4 cellular contexts compared by ENCODE assay signal in genomic region chr3:184240384-184241140, GRCh38. TPM values are rescaled to one million over a fixed set of nuclear protein-coding genes. Genes with fewer than 3 reads are reported as not detected.
A peak's percentile ranks its signal among the peaks of the same experiment; 100 is the strongest.
DNase-seq lines count a peak whose midpoint lies in the region; ATAC-seq lines count a peak whose summit lies in the region.

No MANE protein-coding gene starts in this region.

- H3K4ac ChIP-seq in mesenchymal stem cell (ENCODE audit: low read depth in 1 of 2, low read length in 2 of 2), result no peak overlapping the region

- H3K14ac ChIP-seq in mesenchymal stem cell (ENCODE audit: low read length in 2 of 2), result no peak overlapping the region

- H3K23ac ChIP-seq in mesenchymal stem cell (ENCODE audit: low read length in 2 of 2), result no peak overlapping the region

- H2AK5ac ChIP-seq in mesenchymal stem cell (ENCODE audit: low read length, severe bottlenecking), result no peak overlapping the region

- no peak overlapping the region for H2BK120ac ChIP-seq in mesenchymal stem cell (ENCODE audit: low read depth, low read length)

- peaks cover 5% of the 10 kb centered on the region for H3K79me1 ChIP-seq in mesenchymal stem cell (replicated peaks; ENCODE audit: low read length, poor library complexity, severe bottlenecking)

- H3K4me2 ChIP-seq in mesenchymal stem cell (ENCODE audit: low read length, poor library complexity, severe bottlenecking), result no peak overlapping the region

- H3K9ac ChIP-seq in mesenchymal stem cell (ENCODE audit: low read length), result no peak overlapping the region

- 86% methylated on average over 3 of the region's 4 CpGs for WGBS in mesenchymal stem cell

- no peak overlapping the region for H2BK15ac ChIP-seq in mesenchymal stem cell (ENCODE audit: low read depth, poor library complexity, severe bottlenecking)

- H3K18ac ChIP-seq in mesenchymal stem cell (ENCODE audit: low read depth in 1 of 2, low read length in 2 of 2), result no peak overlapping the region

- H3K27ac ChIP-seq in mesenchymal stem cell (ENCODE audit: low read length, poor library complexity, severe bottlenecking), result no peak overlapping the region

- intact Hi-C loops in sciatic nerve (cut with DNase I), result no loop called here

- no peak for ATAC-seq in sciatic nerve

- H3K4me1 ChIP-seq in mesenchymal stem cell (ENCODE audit: control insufficient read depth, insufficient read depth, low read depth, low read length), result no peaks in the 10 kb centered on the region

- H3K36me3 ChIP-seq in mesenchymal stem cell (ENCODE audit: control insufficient read depth in 1 of 2, insufficient read depth in 2 of 2, low read depth in 1 of 2, low read length in 2 of 2), result peaks cover 37 to 45% of the 10 kb centered on the region in 2 experiments

- no peak overlapping the region for H2BK12ac ChIP-seq in mesenchymal stem cell (ENCODE audit: low read length in 2 of 2)

- no peak overlapping the region for H2BK5ac ChIP-seq in mesenchymal stem cell (ENCODE audit: low read depth, low read length, poor library complexity, severe bottlenecking)

- no peak overlapping the region for H2AFZ ChIP-seq in mesenchymal stem cell (ENCODE audit: low read depth, low read length)

- H3K4me3 ChIP-seq in mesenchymal stem cell (ENCODE audit: insufficient read depth in 1 of 2, low read depth in 1 of 2, low read length in 2 of 2), result no peak overlapping the region

- H4K91ac ChIP-seq in mesenchymal stem cell (ENCODE audit: low read length), result no peak overlapping the region

- H3K27me3 ChIP-seq in mesenchymal stem cell (ENCODE audit: control insufficient read depth in 1 of 2, insufficient read depth in 1 of 2, low read length in 2 of 2), result peaks cover 8 to 37% of the 10 kb centered on the region in 2 experiments

- no peak overlapping the region for H4K8ac ChIP-seq in mesenchymal stem cell (ENCODE audit: low read length)

- no peaks in the 10 kb centered on the region for H3K9me3 ChIP-seq in mesenchymal stem cell (ENCODE audit: control insufficient read depth, low read length)

- DNase-seq in DMS53 (lab: John Stamatoyannopoulos, UW), result peak; percentile 14
- no peak for DNase-seq in DMS53 treated with DMSO at 0.1 percent for 48 hours (lab: John Stamatoyannopoulos, UW; ENCODE audit: unreplicated experiment)
- DNase-seq in mesenchymal stem cell, result peak; percentile 36
- DNase-seq in sciatic nerve (ENCODE audit: low spot score), result no peak

RNA-seq across cellular contexts. Expression of gene ALG3, which starts 8.2 kb away (rescaled TPM):
- 61.9 TPM for polyA plus RNA-seq in mesenchymal stem cell (2013, experiment 1 of 2)
- polyA plus RNA-seq in mesenchymal stem cell (2013, experiment 2 of 2), result 62.1 TPM
- total RNA-seq in sciatic nerve, result 16.7 TPM

RNA-seq across cellular contexts. Expression of gene EEF1AKMT4, which starts 8.9 kb away (rescaled TPM):
- polyA plus RNA-seq in mesenchymal stem cell (2013, experiment 1 of 2), result 3.9 TPM
- polyA plus RNA-seq in mesenchymal stem cell (2013, experiment 2 of 2), result 3.6 TPM
- 1.3 TPM for total RNA-seq in sciatic nerve

RNA-seq across cellular contexts. Expression of gene VWA5B2, which starts 11.2 kb away (rescaled TPM):
- polyA plus RNA-seq in mesenchymal stem cell (2013, experiment 1 of 2), result not detected
- not detected for polyA plus RNA-seq in mesenchymal stem cell (2013, experiment 2 of 2)
- total RNA-seq in sciatic nerve, result 0.53 TPM

RNA-seq across cellular contexts. Expression of gene CAMK2N2, which starts 20.8 kb away (rescaled TPM):
- 0.37 TPM for polyA plus RNA-seq in mesenchymal stem cell (2013, experiment 1 of 2)
- 0.40 TPM for polyA plus RNA-seq in mesenchymal stem cell (2013, experiment 2 of 2)
- total RNA-seq in sciatic nerve, result 0.53 TPM

RNA-seq across cellular contexts. Expression of gene ECE2, which starts 35.3 kb away (rescaled TPM):
- polyA plus RNA-seq in mesenchymal stem cell (2013, experiment 1 of 2), result not detected
- polyA plus RNA-seq in mesenchymal stem cell (2013, experiment 2 of 2), result not detected
- not detected for total RNA-seq in sciatic nerve

Comparison
In these comparisons a context has a peak if more than half of its experiments do, and no peak if none do; other contexts are left out.
1. DNase-seq: peak in DMS53 (single experiment) and mesenchymal stem cell (single experiment); none in DMS53 treated with DMSO at 0.1 percent for 48 hours (single experiment) and sciatic nerve (single experiment).